1 cellular context compared by ENCODE assay signal in genomic region chr14:22597265-22597664, GRCh38.
TF ChIP-seq lines count a peak whose summit lies in the region.

No MANE protein-coding gene starts in this region.

TF ChIP-seq in HepG2, 621 proteins besides CTCF, POLR2A, EP300 and RAD21 (continued from another document):
- TF ChIP-seq FOXK1 (CRISPR knock-in tag; IDR thresholded peaks at IDR 0.05; ENCODE audit: borderline replicate concordance, low read depth): 0 out of 2 replicates have a peak, but pooled peaks have one; percentile 3
- 0 out of 2 replicates have a peak, but pooled peaks have one; percentile 30 for TF ChIP-seq KMT2A (CRISPR knock-in tag; IDR thresholded peaks at IDR 0.05)
- TF ChIP-seq HIVEP1 (CRISPR knock-in tag; IDR thresholded peaks at IDR 0.05): no peak
- no peak for TF ChIP-seq BCLAF1 (IDR thresholded peaks at IDR 0.05)
- no peak for TF ChIP-seq HOXA9 (CRISPR knock-in tag; IDR thresholded peaks at IDR 0.05; ENCODE audit: borderline replicate concordance)
- TF ChIP-seq IRF2 (CRISPR knock-in tag; IDR thresholded peaks at IDR 0.05): no peak; the same call in 1 of the 2 replicates
- TF ChIP-seq ZNF33B (CRISPR knock-in tag; IDR thresholded peaks at IDR 0.05): no peak
- TF ChIP-seq FOXA1 (IDR thresholded peaks at IDR 0.05): no peak
- TF ChIP-seq FOXA1 (CRISPR knock-in tag; IDR thresholded peaks at IDR 0.05): 0 out of 2 replicates have a peak, but pooled peaks have one; percentile 19
- 0 out of 2 replicates have a peak, but pooled peaks have one; percentile 33 for TF ChIP-seq ZNF331 (CRISPR knock-in tag; IDR thresholded peaks at IDR 0.05)
- TF ChIP-seq ZNF619 (CRISPR knock-in tag; IDR thresholded peaks at IDR 0.05): no peak
- TF ChIP-seq ZFP91 (CRISPR knock-in tag; IDR thresholded peaks at IDR 0.05; ENCODE audit: borderline replicate concordance): no peak
- TF ChIP-seq ZNF614 (CRISPR knock-in tag; IDR thresholded peaks at IDR 0.05; ENCODE audit: borderline replicate concordance): no peak
- no peak for TF ChIP-seq ZNF775 (CRISPR knock-in tag; IDR thresholded peaks at IDR 0.05; ENCODE audit: borderline replicate concordance)
- TF ChIP-seq ELF1 (CRISPR knock-in tag; IDR thresholded peaks at IDR 0.05): no peak
- TF ChIP-seq ZFAT (CRISPR knock-in tag; conservative IDR thresholded peaks at IDR 0.05): no peak
- TF ChIP-seq ZMYM3 (CRISPR knock-in tag; IDR thresholded peaks at IDR 0.05): peak; percentile 45
- TF ChIP-seq ZNF607 (CRISPR knock-in tag; IDR thresholded peaks at IDR 0.05; ENCODE audit: borderline replicate concordance): no peak
